In genomic region chr3:112642912-112643506, GRCh38 we compare ENCODE assay signal across 1 cellular context.
TF ChIP-seq lines count a peak whose summit lies in the region.

No MANE protein-coding gene starts in this region.

TF ChIP-seq in GM23338, 12 proteins besides CTCF, POLR2A, EP300 and RAD21 (continued from another document):
- TF ChIP-seq JUNB (IDR thresholded peaks at IDR 0.05; ENCODE audit: unreplicated experiment), result no peak
- TF ChIP-seq EZH2phosphoT487 (IDR thresholded peaks at IDR 0.05; ENCODE audit: unreplicated experiment), result no peak
- no peak for TF ChIP-seq ZNF462 (CRISPR knock-in tag; IDR thresholded peaks at IDR 0.05)
